In genomic region chr17:21457051-21458026, GRCh38 we compare ENCODE assay signal across 9 cellular contexts.
DNase-seq lines count a peak whose midpoint lies in the region; ATAC-seq, FAIRE-seq and TF ChIP-seq lines count a peak whose summit lies in the region.
"Had no signal": no experiment of that assay in that cellular context is flagged by ENCODE, and none has a peak within 500 bp of the region (broad histone marks: within the 10 kb centered on the region; RNA-seq: fewer than 3 reads in every experiment).

No MANE protein-coding gene starts in this region.

- intact Hi-C loops in CD4-positive, alpha-beta T cell (cut with DNase I, micrococcal nuclease): loop anchor here (1.0 to 10.0 kb wide), 5 partner anchors 38 to 175 kb away; partner anchors contain the start of gene MAP2K3 (in 1 of the 2)
- intact Hi-C loops in endothelial cell of umbilical vein (cut with micrococcal nuclease): loop anchor here (1.0 to 5.0 kb wide), 3 partner anchors 54 to 330 kb away; partner anchors contain the start of gene DHRS7B

- H3K4me3 Mint-ChIP-seq in CD4-positive, alpha-beta T cell: no peak overlapping the region
- no peak overlapping the region for H3K4me3 Mint-ChIP-seq in activated CD8-positive, alpha-beta memory T cell treated with anti-CD3 and anti-CD28 coated beads, Interleukin-2, amount 10 ng/mL, durations not matched to agents 7 days and 5 days
- H3K4me3 Mint-ChIP-seq: T-helper 1 cell treated with Interleukin-12 subunit alpha and Interleukin-12 subunit beta and Interleukin-4 antibody, amounts not matched to agents 30 μg/mL and 1 μg/mL, for 36 hours had no signal

- no peak overlapping the region for H3K27ac ChIP-seq in CD4-positive, alpha-beta T cell (ENCODE audit: low read depth, low read length)
- H3K27ac ChIP-seq in HL-60 (replicated peaks): no peak overlapping the region
- no peak overlapping the region for H3K27ac ChIP-seq in endothelial cell of umbilical vein (ENCODE audit: insufficient read depth, low read depth, low read length)

- no peak overlapping the region for H2AFZ ChIP-seq in endothelial cell of umbilical vein (ENCODE audit: low read depth, low read length)

- H3K9me3 ChIP-seq in CD4-positive, alpha-beta T cell (ENCODE audit: control insufficient read depth, low read length): no peaks in the 10 kb centered on the region
- H3K9me3 ChIP-seq in endothelial cell of umbilical vein (replicated peaks; ENCODE audit: control insufficient read depth, insufficient read depth, low read length): no peaks in the 10 kb centered on the region

- H3K27ac Mint-ChIP-seq in CD4-positive, alpha-beta T cell: peak overlapping the region; percentile 54
- no peak overlapping the region for H3K27ac Mint-ChIP-seq in activated CD8-positive, alpha-beta memory T cell treated with anti-CD3 and anti-CD28 coated beads, Interleukin-2, amount 10 ng/mL, durations not matched to agents 7 days and 5 days

- no peaks in the 10 kb centered on the region for H3K36me3 Mint-ChIP-seq in CD4-positive, alpha-beta T cell (ENCODE audit: low read depth)
- no peaks in the 10 kb centered on the region for H3K36me3 Mint-ChIP-seq in activated CD8-positive, alpha-beta memory T cell treated with anti-CD3 and anti-CD28 coated beads, Interleukin-2, amount 10 ng/mL, durations not matched to agents 7 days and 5 days

- no peaks in the 10 kb centered on the region for H3K79me2 ChIP-seq in endothelial cell of umbilical vein (ENCODE audit: control insufficient read depth, insufficient read depth, low read length)

- H3K27me3 ChIP-seq in CD4-positive, alpha-beta T cell (ENCODE audit: control insufficient read depth, insufficient read depth, low read length): no peaks in the 10 kb centered on the region
- H3K27me3 ChIP-seq in HL-60 (ENCODE audit: insufficient read depth, poor library complexity, severe bottlenecking) (peaks cover 3% of the 10 kb centered on the region), endothelial cell of umbilical vein (ENCODE audit: control insufficient read depth in 2 of 2, insufficient read depth in 2 of 2, low read length in 2 of 2) (no peaks in the 10 kb centered on the region)

- TF ChIP-seq POLR2A in endothelial cell of umbilical vein (IDR thresholded peaks at IDR 0.05; ENCODE audit: low read depth, low read length): no peak

- TF ChIP-seq CTCF in CD4-positive, alpha-beta T cell (IDR thresholded peaks at IDR 0.05): peak; percentile 92
- peak; percentile 68 for TF ChIP-seq CTCF in HL-60 (IDR thresholded peaks at IDR 0.05; ENCODE audit: insufficient read depth, low read length)
- TF ChIP-seq CTCF in endothelial cell of umbilical vein (IDR thresholded peaks at IDR 0.05; ENCODE audit: extremely low read depth in 1 of 2, insufficient read depth in 1 of 2, low read depth in 1 of 2, low read length in 2 of 2): peak; percentile 73 to 93

- H3K27me3 Mint-ChIP-seq in CD4-positive, alpha-beta T cell: peaks cover 25% of the 10 kb centered on the region
- H3K27me3 Mint-ChIP-seq in activated CD8-positive, alpha-beta memory T cell treated with anti-CD3 and anti-CD28 coated beads, Interleukin-2, amount 10 ng/mL, durations not matched to agents 7 days and 5 days: peaks cover 17% of the 10 kb centered on the region

- H3K9me3 Mint-ChIP-seq in CD4-positive, alpha-beta T cell: no peaks in the 10 kb centered on the region
- no peaks in the 10 kb centered on the region for H3K9me3 Mint-ChIP-seq in activated CD8-positive, alpha-beta memory T cell treated with anti-CD3 and anti-CD28 coated beads, Interleukin-2, amount 10 ng/mL, durations not matched to agents 7 days and 5 days (ENCODE audit: low read depth)
- H3K9me3 Mint-ChIP-seq: T-helper 1 cell treated with Interleukin-12 subunit alpha and Interleukin-12 subunit beta and Interleukin-4 antibody, amounts not matched to agents 30 μg/mL and 1 μg/mL, for 36 hours had no signal

- H3K4me1 ChIP-seq in endothelial cell of umbilical vein (ENCODE audit: control insufficient read depth, extremely low read depth, insufficient read depth, low read length): peaks cover 4% of the 10 kb centered on the region

- peaks cover 18% of the 10 kb centered on the region for H3K4me1 Mint-ChIP-seq in CD4-positive, alpha-beta T cell (ENCODE audit: low read depth)
- peaks cover 18% of the 10 kb centered on the region for H3K4me1 Mint-ChIP-seq in activated CD8-positive, alpha-beta memory T cell treated with anti-CD3 and anti-CD28 coated beads, Interleukin-2, amount 10 ng/mL, durations not matched to agents 7 days and 5 days

- H3K9ac ChIP-seq in endothelial cell of umbilical vein (replicated peaks; ENCODE audit: extremely low read depth, insufficient read depth, low read length): no peak overlapping the region

- no peaks in the 10 kb centered on the region for H3K9me1 ChIP-seq in endothelial cell of umbilical vein (replicated peaks; ENCODE audit: control insufficient read depth, extremely low read depth, insufficient read depth, low read length)

- peak; percentile 87 for ATAC-seq in CD4-positive, alpha-beta T cell (ENCODE audit: poor library complexity)
- ATAC-seq in GM19397 (IDR thresholded peaks at IDR 0.05; ENCODE audit: unreplicated experiment): peak; percentile 88
- ATAC-seq in activated CD8-positive, alpha-beta memory T cell treated with anti-CD3 and anti-CD28 coated beads, Interleukin-2, amount 10 ng/mL, durations not matched to agents 7 days and 5 days: peak; percentile 95

- CTCF ChIA-PET in CD4-positive, alpha-beta T cell (lab: Charles Lee): interaction anchor here (0.6 to 2.4 kb wide), 14 partner anchors 9 to 414 kb away, joined by 3 to 55 read pairs (median 4); partner anchors contain the start of gene USP22
- CTCF ChIA-PET in activated CD8-positive, alpha-beta memory T cell treated with anti-CD3 and anti-CD28 coated beads, Interleukin-2, amount 10 ng/mL, durations not matched to agents 7 days and 5 days (lab: Charles Lee): interaction anchor here (0.6 to 6.2 kb wide), 17 partner anchors 11 to 358 kb away, joined by 3 to 109 read pairs (median 4); no protein-coding TSS in a partner anchor
- CTCF ChIA-PET in endothelial cell of umbilical vein (lab: Charles Lee): interaction anchor here (0.6 to 10.9 kb wide), 36 partner anchors 9 to 1210 kb away, joined by 3 to 316 read pairs (median 4); partner anchors contain the start of genes TMEM11 and USP22

- no peak overlapping the region for H3K4me3 ChIP-seq in HL-60 (replicated peaks; ENCODE audit: insufficient read depth, low read length)
- H3K4me3 ChIP-seq in endothelial cell of umbilical vein (replicated peaks in 1 of 3; ENCODE audit: insufficient read depth in 1 of 3, low read depth in 1 of 3, low read length in 3 of 3): no peak overlapping the region

- POLR2A ChIA-PET in CD4-positive, alpha-beta T cell (lab: Charles Lee): interaction anchor here (1.0 to 1.3 kb wide), 4 partner anchors 56 to 181 kb away, joined by 3 to 6 read pairs (median 4); no protein-coding TSS in a partner anchor
- POLR2A ChIA-PET in endothelial cell of umbilical vein (lab: Charles Lee): interaction anchor here (0.6 kb wide), 1 partner anchor 94 kb away, joined by 4 read pairs; no protein-coding TSS in a partner anchor

- peak; percentile 85 for FAIRE-seq in endothelial cell of umbilical vein (lab: Jason Lieb, UNC)

- DNase-seq in CD4-positive, alpha-beta T cell: peak; percentile 85 to 94 (median 89)
- DNase-seq in HL-60 (ENCODE audit: low read depth in 1 of 2, low spot score in 1 of 2) (peak; percentile 46 to 76), NOMO-1 (lab: John Stamatoyannopoulos, UW; ENCODE audit: unreplicated experiment in 2 of 2) (peak; percentile 77 to 93), endothelial cell of umbilical vein (ENCODE audit: low read depth, low spot score) (peak; percentile 86), middle frontal gyrus (ENCODE audit: extremely low spot score, low spot score) (peak; percentile 45)
- DNase-seq in activated CD8-positive, alpha-beta memory T cell treated with anti-CD3 and anti-CD28 coated beads, Interleukin-2, amount 10 ng/mL, durations not matched to agents 7 days and 5 days: peak; percentile 92
- DNase-seq in stimulated activated CD8-positive, alpha-beta memory T cell treated with anti-CD3 and anti-CD28 coated beads, Interleukin-4, amount 100 ng/mL, for 4 hours (ENCODE audit: low read depth in 2 of 2, low spot score in 1 of 2): peak; percentile 81 to 89

- dilution Hi-C loops in endothelial cell of umbilical vein (cut with MboI; ENCODE audit: extremely low pct_ligation_motif_present, low sequenced_read_pairs): no loop called here

- no peak overlapping the region for H3K4me2 ChIP-seq in endothelial cell of umbilical vein (ENCODE audit: insufficient read depth, low read length)

- H3K36me3 ChIP-seq in endothelial cell of umbilical vein (ENCODE audit: control insufficient read depth in 2 of 2, extremely low read depth in 1 of 2, insufficient read depth in 2 of 2, low read length in 2 of 2): no peaks in the 10 kb centered on the region

- H4K20me1 ChIP-seq in endothelial cell of umbilical vein (replicated peaks; ENCODE audit: control insufficient read depth, extremely low read depth, insufficient read depth, low read length): no peaks in the 10 kb centered on the region

- BruUV-seq in endothelial cell of umbilical vein (replicated peaks; lab: Mats Ljungman, UMichigan): no TSS peak

TF ChIP-seq in endothelial cell of umbilical vein, 7 proteins besides CTCF, POLR2A, EP300 and RAD21:
- TF ChIP-seq GATA2 (IDR thresholded peaks at IDR 0.05; ENCODE audit: insufficient read depth, insufficient read length, low read depth, low read length) (no peak), EZH2 (IDR thresholded peaks at IDR 0.05; ENCODE audit: borderline replicate concordance, low read depth, low read length, severe bottlenecking) (no peak), JUN (IDR thresholded peaks at IDR 0.05; ENCODE audit: borderline replicate concordance, insufficient read depth, insufficient read length, low read depth) (no peak), POLR2AphosphoS5 (IDR thresholded peaks at IDR 0.05; ENCODE audit: insufficient read depth, low read depth, low read length) (no peak), FOS (IDR thresholded peaks at IDR 0.05; ENCODE audit: borderline replicate concordance, insufficient read depth, low read length) (no peak), MYC (IDR thresholded peaks at IDR 0.05; ENCODE audit: low read depth, low read length) (no peak)
- TF ChIP-seq, protein P1, sequence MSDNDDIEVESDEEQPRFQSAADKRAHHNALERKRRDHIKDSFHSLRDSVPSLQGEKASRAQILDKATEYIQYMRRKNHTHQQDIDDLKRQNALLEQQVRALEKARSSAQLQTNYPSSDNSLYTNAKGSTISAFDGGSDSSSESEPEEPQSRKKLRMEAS (IDR thresholded peaks at IDR 0.05; ENCODE audit: insufficient read depth, insufficient read length): no peak
